ENCODE assay signal across 8 cellular contexts in the genomic region with DNA sequence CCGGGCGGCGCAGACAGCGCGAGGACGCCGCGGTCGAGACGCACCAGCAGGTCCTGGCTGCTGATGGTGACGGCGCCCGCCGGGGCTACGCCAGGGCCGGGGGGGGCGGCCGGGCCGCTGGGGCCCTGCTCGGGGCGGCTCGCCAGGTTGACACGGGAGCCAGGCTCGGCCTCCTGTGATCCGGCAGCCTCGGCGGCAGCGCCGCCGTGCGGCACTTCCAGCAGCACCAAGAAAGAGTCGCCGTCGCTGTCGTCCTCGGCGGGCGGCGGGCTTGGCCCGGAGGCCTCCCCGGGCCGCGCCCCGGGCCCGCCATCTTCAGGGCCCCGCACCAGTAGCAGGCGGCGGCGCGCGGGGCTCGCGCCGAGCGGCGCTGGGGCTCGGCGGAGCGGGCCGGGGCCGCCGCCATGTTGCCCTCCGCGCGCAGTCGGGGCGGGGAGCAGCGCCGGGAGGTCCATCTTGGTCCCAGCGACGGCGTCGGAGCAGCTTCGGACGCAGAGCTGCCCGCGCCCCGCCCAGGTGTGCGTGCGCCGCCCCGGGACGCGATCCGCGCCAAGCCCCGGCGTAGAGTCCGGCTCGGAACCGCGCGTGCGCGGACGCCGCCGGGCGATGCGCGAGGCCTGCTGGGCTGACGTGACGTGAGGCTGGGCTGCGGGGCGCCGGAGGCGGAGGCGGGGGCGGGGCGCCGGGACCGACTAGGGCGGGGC. TPM values are rescaled to one million over a fixed set of nuclear protein-coding genes. Genes with fewer than 3 reads are reported as not detected.
A peak's percentile ranks its signal among the peaks of the same experiment; 100 is the strongest.
DNase-seq lines count a peak whose midpoint lies in the region; ATAC-seq, FAIRE-seq and TF ChIP-seq lines count a peak whose summit lies in the region.

TSS of gene ZXDC (minus strand) at position 481 of the 704 bp plus-strand sequence. CDS start at position 455, 26 bp downstream.

- no peak for FAIRE-seq in kidney (lab: Jason Lieb, UNC)

- peak within 1 kb of the TSS; percentile 74 to 81 for H3K9ac ChIP-seq in kidney (ENCODE audit: low read length in 2 of 2)

- peaks cover 16 to 25% of the 10 kb centered on the region in 2 donors for H3K4me1 ChIP-seq in kidney (ENCODE audit: control insufficient read depth in 1 of 2, insufficient read depth in 1 of 2, low read depth in 1 of 2, low read length in 2 of 2)

- H3K4me3 ChIP-seq in kidney (ENCODE audit: low read length in 2 of 2), result peak within 1 kb of the TSS; percentile 76 to 89

- H3K27ac ChIP-seq in kidney (ENCODE audit: low read depth in 2 of 2, low read length in 2 of 2), result peak within 1 kb of the TSS; percentile 90 to 92

- intact Hi-C loops in kidney (cut with DNase I), result no loop called here

- peak; percentile 38 for TF ChIP-seq CTCF in kidney (IDR thresholded peaks at IDR 0.05; ENCODE audit: borderline replicate concordance, extremely low read depth, insufficient read depth)

- peak; percentile 93 to 95 for DNase-seq in AML-193 (lab: John Stamatoyannopoulos, UW)
- DNase-seq in NCI-H446 treated with DMSO at 0.1 percent for 48 hours (lab: John Stamatoyannopoulos, UW), result peak; percentile 91
- peak; percentile 91 for DNase-seq in activated CD4-positive, CD25-positive, alpha-beta regulatory T cell treated with anti-CD3 and anti-CD28 coated beads, Interleukin-2, amount 50 U/mL, for 72 hours
- DNase-seq in cerebellar cortex (ENCODE audit: low spot score), result peak; percentile 88
- peak; percentile 99 for DNase-seq in kidney
- DNase-seq in stimulated activated CD4-positive, alpha-beta T cell treated with anti-CD3 and anti-CD28 coated beads, Interleukin-15, amount 100 ng/mL, for 1 hour (ENCODE audit: low read depth in 1 of 2, low spot score in 1 of 2), result peak; percentile 88 to 92

- H3K9me3 ChIP-seq in kidney (ENCODE audit: control insufficient read depth in 1 of 2, low read length in 2 of 2), result no peaks in the 10 kb centered on the region

- peaks cover 3 to 11% of the 10 kb centered on the region in 2 donors for H3K36me3 ChIP-seq in kidney (ENCODE audit: control insufficient read depth in 1 of 2, insufficient read depth in 2 of 2, low read length in 2 of 2)

- ATAC-seq in GM19035 (IDR thresholded peaks at IDR 0.05; ENCODE audit: unreplicated experiment) (peak; percentile 85), HG03342 (IDR thresholded peaks at IDR 0.05; ENCODE audit: unreplicated experiment) (peak; percentile 74)

RNA-seq across cellular contexts. Expression of gene ZXDC, which starts in this region (rescaled TPM):
- total RNA-seq in kidney, result 44.8 TPM
- 11.4 TPM for polyA plus RNA-seq in kidney (ENCODE audit: insufficient read depth, low read depth, low replicate concordance)

Comparison
In these comparisons a context has a peak if more than half of its experiments do, and no peak if none do; other contexts are left out.
1. Peak in every context shown above with its lines: DNase-seq, ATAC-seq, H3K4me3 ChIP-seq and H3K27ac ChIP-seq.